ENCODE assay signal across 1 cellular context in genomic region chr14:64410084-64410774, GRCh38.
TF ChIP-seq lines count a peak whose summit lies in the region.

No MANE protein-coding gene starts in this region.

TF ChIP-seq in HCT116, 20 proteins besides CTCF, POLR2A, EP300 and RAD21 (continued from another document):
- TF ChIP-seq, protein P1, sequence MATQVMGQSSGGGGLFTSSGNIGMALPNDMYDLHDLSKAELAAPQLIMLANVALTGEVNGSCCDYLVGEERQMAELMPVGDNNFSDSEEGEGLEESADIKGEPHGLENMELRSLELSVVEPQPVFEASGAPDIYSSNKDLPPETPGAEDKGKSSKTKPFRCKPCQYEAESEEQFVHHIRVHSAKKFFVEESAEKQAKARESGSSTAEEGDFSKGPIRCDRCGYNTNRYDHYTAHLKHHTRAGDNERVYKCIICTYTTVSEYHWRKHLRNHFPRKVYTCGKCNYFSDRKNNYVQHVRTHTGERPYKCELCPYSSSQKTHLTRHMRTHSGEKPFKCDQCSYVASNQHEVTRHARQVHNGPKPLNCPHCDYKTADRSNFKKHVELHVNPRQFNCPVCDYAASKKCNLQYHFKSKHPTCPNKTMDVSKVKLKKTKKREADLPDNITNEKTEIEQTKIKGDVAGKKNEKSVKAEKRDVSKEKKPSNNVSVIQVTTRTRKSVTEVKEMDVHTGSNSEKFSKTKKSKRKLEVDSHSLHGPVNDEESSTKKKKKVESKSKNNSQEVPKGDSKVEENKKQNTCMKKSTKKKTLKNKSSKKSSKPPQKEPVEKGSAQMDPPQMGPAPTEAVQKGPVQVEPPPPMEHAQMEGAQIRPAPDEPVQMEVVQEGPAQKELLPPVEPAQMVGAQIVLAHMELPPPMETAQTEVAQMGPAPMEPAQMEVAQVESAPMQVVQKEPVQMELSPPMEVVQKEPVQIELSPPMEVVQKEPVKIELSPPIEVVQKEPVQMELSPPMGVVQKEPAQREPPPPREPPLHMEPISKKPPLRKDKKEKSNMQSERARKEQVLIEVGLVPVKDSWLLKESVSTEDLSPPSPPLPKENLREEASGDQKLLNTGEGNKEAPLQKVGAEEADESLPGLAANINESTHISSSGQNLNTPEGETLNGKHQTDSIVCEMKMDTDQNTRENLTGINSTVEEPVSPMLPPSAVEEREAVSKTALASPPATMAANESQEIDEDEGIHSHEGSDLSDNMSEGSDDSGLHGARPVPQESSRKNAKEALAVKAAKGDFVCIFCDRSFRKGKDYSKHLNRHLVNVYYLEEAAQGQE (IDR thresholded peaks at IDR 0.05; ENCODE audit: low read depth) = no peak
